ENCODE assay signal across 14 cellular contexts in the genomic region with DNA sequence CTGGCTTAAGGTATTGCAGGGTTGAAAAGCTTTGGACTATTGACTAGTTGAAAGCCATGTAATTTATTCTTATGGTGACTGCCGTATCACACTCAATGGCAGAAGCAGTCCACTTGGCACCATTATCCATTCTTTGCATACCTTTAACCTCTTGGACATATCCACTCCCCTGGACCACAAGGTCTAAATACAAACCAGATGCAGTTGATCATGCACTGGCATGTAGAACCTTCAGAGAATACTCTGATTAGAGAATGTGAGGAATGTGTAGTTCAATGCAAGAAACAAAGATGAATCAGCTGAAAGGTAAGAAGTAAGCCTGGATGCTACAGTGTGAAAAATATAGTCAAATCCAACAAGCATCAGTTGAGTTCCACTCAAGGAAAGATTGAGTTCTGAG.
A peak's percentile ranks its signal among the peaks of the same experiment; 100 is the strongest.
DNase-seq lines count a peak whose midpoint lies in the region; ATAC-seq, FAIRE-seq and TF ChIP-seq lines count a peak whose summit lies in the region.
"Had no signal": no experiment of that assay in that cellular context is flagged by ENCODE, and none has a peak within 500 bp of the region (broad histone marks: within the 10 kb centered on the region; RNA-seq: fewer than 3 reads in every experiment).

No MANE protein-coding gene starts in this region.

- CTCF ChIA-PET in AG04449 (lab: Yijun Ruan, JAX): interaction anchor here (1.4 to 2.8 kb wide), 4 partner anchors 11 to 198 kb away, joined by 3 to 12 read pairs (median 8); no protein-coding TSS in a partner anchor

- H3K27me3 Mint-ChIP-seq in effector memory CD8-positive, alpha-beta T cell: peaks cover 12 to 20% of the 10 kb centered on the region in 2 donors

- ATAC-seq in GM18858 (IDR thresholded peaks at IDR 0.05; ENCODE audit: unreplicated experiment): no peak
- ATAC-seq in HG03442 (IDR thresholded peaks at IDR 0.05; ENCODE audit: unreplicated experiment): no peak
- ATAC-seq in effector memory CD8-positive, alpha-beta T cell (replicated peaks): no peak
- ATAC-seq: psoas muscle had no signal

- no peak for FAIRE-seq in HTR-8/SVneo (lab: Jason Lieb, UNC)
- FAIRE-seq: colon had no signal

- POLR2A ChIA-PET in AG04449 (lab: Yijun Ruan, JAX): interaction anchor here (0.8 to 1.0 kb wide), 2 partner anchors 93 to 106 kb away, joined by 4 read pairs; partner anchors contain the start of gene FRMD5

- TF ChIP-seq CTCF in AG04449 (IDR thresholded peaks at IDR 0.05; ENCODE audit: insufficient read depth, low read length, missing control alignments) (no peak), astrocyte of the spinal cord (IDR thresholded peaks at IDR 0.05; ENCODE audit: low read depth, low read length) (no peak)

- H3K4me3 Mint-ChIP-seq in effector memory CD8-positive, alpha-beta T cell: no peak overlapping the region
- H3K4me3 Mint-ChIP-seq: mesothelial cell of epicardium had no signal

- no peak overlapping the region for H3K27ac Mint-ChIP-seq in effector memory CD8-positive, alpha-beta T cell

- no peaks in the 10 kb centered on the region for H3K9me3 Mint-ChIP-seq in effector memory CD8-positive, alpha-beta T cell
- H3K9me3 Mint-ChIP-seq: mesothelial cell of epicardium had no signal

- in situ Hi-C loops in astrocyte of the spinal cord (cut with HindIII; ENCODE audit: low sequenced_read_pairs): no loop called here

- no peaks in the 10 kb centered on the region for H3K4me1 Mint-ChIP-seq in effector memory CD8-positive, alpha-beta T cell (ENCODE audit: low read depth in 2 of 2)

- H3K36me3 Mint-ChIP-seq in effector memory CD8-positive, alpha-beta T cell (ENCODE audit: insufficient read depth): no peaks in the 10 kb centered on the region
- H3K36me3 Mint-ChIP-seq: mesothelial cell of epicardium had no signal

- H3K4me3 ChIP-seq in AG04449 (ENCODE audit: low read depth, low read length): no peak overlapping the region
- no peak overlapping the region for H3K4me3 ChIP-seq in astrocyte of the spinal cord (ENCODE audit: low read depth, low read length)
- H3K4me3 ChIP-seq: heart left ventricle, psoas muscle had no signal

- DNase-seq in AG04449 (ENCODE audit: low read depth, low spot score): peak; percentile 16
- DNase-seq in HTR-8/SVneo (ENCODE audit: insufficient read length, low spot score): peak; percentile 15
- DNase-seq in astrocyte of the spinal cord (ENCODE audit: low read depth, low spot score): peak; percentile 82
- DNase-seq in islet precursor cell: peak; percentile 59
- DNase-seq in KG1 (lab: John Stamatoyannopoulos, UW): no peak
- no peak for DNase-seq in effector memory CD8-positive, alpha-beta T cell
- DNase-seq: H7, KBM-7, psoas muscle had no signal

Comparison
In these comparisons a context has a peak if more than half of its experiments do, and no peak if none do; other contexts are left out.
1. DNase-seq: peak in AG04449 (single experiment), HTR-8/SVneo (single experiment), astrocyte of the spinal cord (single experiment) and islet precursor cell (single experiment); none in KG1 (single experiment) and effector memory CD8-positive, alpha-beta T cell (0 of 3).